In genomic region chr16:16940351-16940750, GRCh38 we compare ENCODE assay signal across 1 cellular context.
TF ChIP-seq lines count a peak whose summit lies in the region.

No MANE protein-coding gene starts in this region.

TF ChIP-seq in H1, 55 proteins besides CTCF, POLR2A, EP300 and RAD21:
- TF ChIP-seq YY1 (IDR thresholded peaks at IDR 0.05; ENCODE audit: low read depth, low read length) (peak; percentile 95), POU5F1 (IDR thresholded peaks at IDR 0.05; ENCODE audit: low read depth, low read length) (no peak), ASH2L (IDR thresholded peaks at IDR 0.05; ENCODE audit: low read length) (peak; percentile 45), CREB1 (IDR thresholded peaks at IDR 0.05) (no peak), CEBPB (IDR thresholded peaks at IDR 0.05; ENCODE audit: low read depth, low read length) (no peak), NRF1 (IDR thresholded peaks at IDR 0.05; ENCODE audit: low read depth, low read length) (no peak), TEAD4 (IDR thresholded peaks at IDR 0.05; ENCODE audit: low read depth, low read length) (0 out of 2 replicates have a peak, but pooled peaks have one; percentile 25), JUND (IDR thresholded peaks at IDR 0.05; ENCODE audit: low read length) (no peak), TAF1 (IDR thresholded peaks at IDR 0.05; ENCODE audit: low read depth, low read length) (0 out of 2 replicates have a peak, but pooled peaks have one; percentile 33), SIX5 (IDR thresholded peaks at IDR 0.05; ENCODE audit: low read depth, low read length) (no peak)
